10 cellular contexts compared by ENCODE assay signal in genomic region chr3:187015903-187016638, GRCh38.
DNase-seq lines count a peak whose midpoint lies in the region; ATAC-seq and TF ChIP-seq lines count a peak whose summit lies in the region.
"Had no signal": no experiment of that assay in that cellular context is flagged by ENCODE, and none has a peak within 500 bp of the region (broad histone marks: within the 10 kb centered on the region; RNA-seq: fewer than 3 reads in every experiment).

No MANE protein-coding gene starts in this region.

- H3K9me3 Mint-ChIP-seq in MCF 10A (ENCODE audit: unreplicated experiment) (no peaks in the 10 kb centered on the region), endothelial cell (ENCODE audit: unreplicated experiment) (no peaks in the 10 kb centered on the region)

- no peaks in the 10 kb centered on the region for H4K20me1 ChIP-seq in mammary epithelial cell (ENCODE audit: insufficient read depth, low read length)

- no peak for TF ChIP-seq CTCF in MCF 10A (IDR thresholded peaks at IDR 0.05; ENCODE audit: unreplicated experiment)
- TF ChIP-seq CTCF in mammary epithelial cell (conservative IDR thresholded peaks at IDR 0.05 in 1 of 2, IDR thresholded peaks at IDR 0.05 in 1 of 2; ENCODE audit: extremely low read depth in 1 of 2, insufficient read depth in 1 of 2, low read depth in 1 of 2, low read length in 2 of 2) = no peak
- TF ChIP-seq CTCF in Peyer's patch (IDR thresholded peaks at IDR 0.05) = no peak
- TF ChIP-seq CTCF in thyroid gland (IDR thresholded peaks at IDR 0.05) = no peak
- no peak for TF ChIP-seq CTCF in endothelial cell (IDR thresholded peaks at IDR 0.05; ENCODE audit: unreplicated experiment)
- no peak for TF ChIP-seq CTCF in BE2C (IDR thresholded peaks at IDR 0.05; ENCODE audit: low read depth, low read length)

- no peaks in the 10 kb centered on the region for H3K36me3 ChIP-seq in mammary epithelial cell (ENCODE audit: insufficient read depth, low read length)
- no peaks in the 10 kb centered on the region for H3K36me3 ChIP-seq in Peyer's patch
- no peaks in the 10 kb centered on the region for H3K36me3 ChIP-seq in thyroid gland
- H3K36me3 ChIP-seq in BE2C = no peaks in the 10 kb centered on the region

- dilution Hi-C loops in mammary epithelial cell (cut with HindIII; ENCODE audit: low sequenced_read_pairs) = no loop called here

- BruUV-seq in MCF 10A (replicated peaks; lab: Mats Ljungman, UMichigan) (no TSS peak), mammary epithelial cell (replicated peaks; lab: Mats Ljungman, UMichigan) (no TSS peak)

- H2AFZ ChIP-seq in mammary epithelial cell (ENCODE audit: low read depth, low read length) = no peak overlapping the region

- no peaks in the 10 kb centered on the region for H3K27me3 Mint-ChIP-seq in MCF 10A (ENCODE audit: insufficient read depth, unreplicated experiment)
- H3K27me3 Mint-ChIP-seq in endothelial cell (ENCODE audit: unreplicated experiment) = peaks cover 2% of the 10 kb centered on the region

- TF ChIP-seq POLR2A in Peyer's patch (IDR thresholded peaks at IDR 0.05) (no peak), thyroid gland (IDR thresholded peaks at IDR 0.05) (no peak)

- no peaks in the 10 kb centered on the region for H3K9me3 ChIP-seq in mammary epithelial cell (replicated peaks; ENCODE audit: insufficient read depth, low read length)
- H3K9me3 ChIP-seq in Peyer's patch = no peaks in the 10 kb centered on the region
- no peaks in the 10 kb centered on the region for H3K9me3 ChIP-seq in thyroid gland
- H3K9me3 ChIP-seq in BE2C = no peaks in the 10 kb centered on the region
- H3K9me3 ChIP-seq: heart right ventricle had no signal

- H3K4me3 Mint-ChIP-seq in MCF 10A (ENCODE audit: unreplicated experiment) (no peak overlapping the region), endothelial cell (ENCODE audit: unreplicated experiment) (no peak overlapping the region)

- H3K27me3 ChIP-seq in mammary epithelial cell (ENCODE audit: insufficient read depth, low read length) (no peaks in the 10 kb centered on the region), Peyer's patch (no peaks in the 10 kb centered on the region), thyroid gland (no peaks in the 10 kb centered on the region), BE2C (no peaks in the 10 kb centered on the region)
- H3K27me3 ChIP-seq: heart right ventricle had no signal

- H3K27ac ChIP-seq in mammary epithelial cell (ENCODE audit: insufficient read depth, low read depth, low read length) = no peak overlapping the region
- peak overlapping the region in 2 of 4 donors; percentile 30 to 79 for H3K27ac ChIP-seq in Peyer's patch
- peak overlapping the region in 2 of 3 donors; percentile 91 to 92 for H3K27ac ChIP-seq in thyroid gland

- DNase-seq in MCF 10A (ENCODE audit: unreplicated experiment) (no peak), mammary epithelial cell (no peak), Peyer's patch (peak in 2 of 3 donors; percentile 90), thyroid gland (no peak), endothelial cell (ENCODE audit: low spot score) (no peak), HEK293T (ENCODE audit: extremely low spot score) (no peak), BE2C (no peak)
- DNase-seq: heart right ventricle, NCI-H1930 had no signal

- no peak overlapping the region for H3K9ac ChIP-seq in mammary epithelial cell (ENCODE audit: insufficient read depth, low read length)

- POLR2A ChIA-PET in MCF 10A (lab: Yijun Ruan, JAX) (interaction anchor here (1.4 kb wide), 1 partner anchor 210 kb away, joined by 4 read pairs; the partner anchor contains the start of gene RFC4), HEK293T (lab: Yijun Ruan, JAX) (no interaction called here)

- 79% methylated on average over 14 of the region's 14 CpGs for WGBS in mammary epithelial cell (ENCODE audit: low coverage, missing lambda C conversion rate)
- 70 to 74% methylated on average over 14 of the region's 14 CpGs for WGBS in thyroid gland, 2 donors

- no peak overlapping the region for H3K4me2 ChIP-seq in mammary epithelial cell (ENCODE audit: insufficient read depth, low read depth, low read length)

- H3K36me3 Mint-ChIP-seq in MCF 10A (ENCODE audit: insufficient read depth, unreplicated experiment) (no peaks in the 10 kb centered on the region), endothelial cell (ENCODE audit: low read depth, unreplicated experiment) (peaks cover 13% of the 10 kb centered on the region)

- ATAC-seq in HG02870 (IDR thresholded peaks at IDR 0.05; ENCODE audit: unreplicated experiment) = peak; percentile 37

- H3K4me3 ChIP-seq in mammary epithelial cell (replicated peaks in 1 of 3; ENCODE audit: insufficient read depth in 1 of 3, low read depth in 2 of 3, low read length in 3 of 3) = no peak overlapping the region
- no peak overlapping the region for H3K4me3 ChIP-seq in Peyer's patch
- no peak overlapping the region for H3K4me3 ChIP-seq in thyroid gland (replicated peaks in 1 of 3)
- H3K4me3 ChIP-seq in BE2C (ENCODE audit: low read depth, low read length) = no peak overlapping the region
- H3K4me3 ChIP-seq: heart right ventricle had no signal

- H3K27ac Mint-ChIP-seq in MCF 10A (ENCODE audit: low read depth, unreplicated experiment) = peak overlapping the region; percentile 84
- H3K27ac Mint-ChIP-seq in endothelial cell (ENCODE audit: unreplicated experiment) = no peak overlapping the region

- CTCF ChIA-PET in MCF 10A (lab: Yijun Ruan, JAX) = no interaction called here
- CTCF ChIA-PET in mammary epithelial cell (lab: Charles Lee; ENCODE audit: low non-redundant PET) = no interaction called here
- CTCF ChIA-PET in HEK293T (lab: Yijun Ruan, JAX) = no interaction called here

- intact Hi-C loops in MCF 10A (cut with micrococcal nuclease) (no loop called here), mammary epithelial cell (cut with micrococcal nuclease) (no loop called here), thyroid gland (cut with DNase I) (no loop called here)

- H3K79me2 ChIP-seq in mammary epithelial cell (ENCODE audit: insufficient read depth, low read length) = no peaks in the 10 kb centered on the region

- peaks cover 14% of the 10 kb centered on the region for H3K4me1 Mint-ChIP-seq in MCF 10A (ENCODE audit: insufficient read depth, unreplicated experiment)
- H3K4me1 Mint-ChIP-seq in endothelial cell (ENCODE audit: unreplicated experiment) = peaks cover 22% of the 10 kb centered on the region

- in situ Hi-C loops in mammary epithelial cell (cut with MboI; ENCODE audit: low sequenced_read_pairs in 2 of 2) = no loop called here

- peaks cover 4% of the 10 kb centered on the region for H3K4me1 ChIP-seq in mammary epithelial cell (ENCODE audit: insufficient read depth, low read length)
- H3K4me1 ChIP-seq in Peyer's patch = peaks cover 0 to 16% (median 4%) of the 10 kb centered on the region in 4 donors
- peaks cover 49 to 91% of the 10 kb centered on the region in 2 donors for H3K4me1 ChIP-seq in thyroid gland
- H3K4me1 ChIP-seq in BE2C = no peaks in the 10 kb centered on the region

TF ChIP-seq in HEK293T, 16 proteins besides CTCF, POLR2A, EP300 and RAD21:
- TF ChIP-seq SP1 (IDR thresholded peaks at IDR 0.05) (no peak), BHLHE40 (IDR thresholded peaks at IDR 0.05; ENCODE audit: borderline replicate concordance) (no peak), FOXK2 (IDR thresholded peaks at IDR 0.05) (no peak), ZNF384 (IDR thresholded peaks at IDR 0.05) (no peak), ARNT (IDR thresholded peaks at IDR 0.05) (no peak), L3MBTL2 (conservative IDR thresholded peaks at IDR 0.05) (no peak), HDGF (IDR thresholded peaks at IDR 0.05; ENCODE audit: borderline replicate concordance) (no peak), FOXM1 (IDR thresholded peaks at IDR 0.05; ENCODE audit: borderline replicate concordance) (no peak), CTBP1 (IDR thresholded peaks at IDR 0.05; ENCODE audit: borderline replicate concordance) (no peak), SUZ12 (IDR thresholded peaks at IDR 0.05) (no peak)

Comparison
In these comparisons a context has a peak if more than half of its experiments do, and no peak if none do; other contexts are left out.
1. DNase-seq: peak in Peyer's patch (2 of 3); none in MCF 10A (single experiment), mammary epithelial cell (single experiment), thyroid gland (0 of 2), endothelial cell (single experiment), HEK293T (single experiment) and BE2C (single experiment).